10 cellular contexts compared by ENCODE assay signal in genomic region chrX:111519215-111519614, GRCh38.
DNase-seq lines count a peak whose midpoint lies in the region.
"Had no signal": no experiment of that assay in that cellular context is flagged by ENCODE, and none has a peak within 500 bp of the region (broad histone marks: within the 10 kb centered on the region; RNA-seq: fewer than 3 reads in every experiment).

No MANE protein-coding gene starts in this region.

- DNase-seq in DMS 273 (lab: John Stamatoyannopoulos, UW; ENCODE audit: unreplicated experiment) (peak; percentile 79), MV-4-11 (lab: John Stamatoyannopoulos, UW) (peak; percentile 44), SW480 (ENCODE audit: low spot score) (peak; percentile 7), islet precursor cell (peak; percentile 76), GM03348 (ENCODE audit: low spot score) (no peak), medulla oblongata (ENCODE audit: extremely low spot score) (no peak)
- no peak for DNase-seq in effector CD4-positive, alpha-beta T cell
- no peak for DNase-seq in activated CD4-positive, CD25-positive, alpha-beta regulatory T cell treated with anti-CD3 and anti-CD28 coated beads, Interleukin-2, amount 50 U/mL, for 72 hours
- DNase-seq: activated CD8-positive, alpha-beta memory T cell treated with anti-CD3 and anti-CD28 coated beads, Interleukin-2, amount 50 U/mL, for 4 hours; NCI-H2081 treated with DMSO at 0.1 percent for 48 hours had no signal

Comparison
In these comparisons a context has a peak if more than half of its experiments do, and no peak if none do; other contexts are left out.
1. DNase-seq: peak in DMS 273 (single experiment), MV-4-11 (single experiment), SW480 (single experiment) and islet precursor cell (single experiment); none in effector CD4-positive, alpha-beta T cell (single experiment), GM03348 (single experiment), medulla oblongata (single experiment) and activated CD4-positive, CD25-positive, alpha-beta regulatory T cell treated with anti-CD3 and anti-CD28 coated beads, Interleukin-2, amount 50 U/mL, for 72 hours (single experiment).